ENCODE assay signal across 14 cellular contexts in genomic region chr12:224330-224729, GRCh38. TPM values are rescaled to one million over a fixed set of nuclear protein-coding genes. Genes with fewer than 3 reads are reported as not detected.
DNase-seq lines count a peak whose midpoint lies in the region; ATAC-seq and TF ChIP-seq lines count a peak whose summit lies in the region.
"Had no signal": no experiment of that assay in that cellular context is flagged by ENCODE, and none has a peak within 500 bp of the region (broad histone marks: within the 10 kb centered on the region; RNA-seq: fewer than 3 reads in every experiment).

No MANE protein-coding gene starts in this region.

- H3K36me3 ChIP-seq in neuronal stem cell (replicated peaks in 1 of 2; ENCODE audit: control insufficient read depth in 2 of 2, insufficient read depth in 2 of 2, low read length in 2 of 2) (no peaks in the 10 kb centered on the region), lower lobe of right lung (no peaks in the 10 kb centered on the region)
- H3K36me3 ChIP-seq: HAP-1 had no signal

- no peak overlapping the region for H2BK120ac ChIP-seq in H9 (ENCODE audit: low read depth, low read length, poor library complexity, severe bottlenecking)
- H2BK120ac ChIP-seq in neuronal stem cell (ENCODE audit: low read depth, low read length) = no peak overlapping the region

- H3K79me2 ChIP-seq in H9 (ENCODE audit: insufficient read depth, low read length) = no peaks in the 10 kb centered on the region

- H3K4me2 ChIP-seq in H9 (ENCODE audit: insufficient read depth, insufficient read length, low read length) = no peak overlapping the region
- no peak overlapping the region for H3K4me2 ChIP-seq in neuronal stem cell (ENCODE audit: insufficient read depth, low read length, poor library complexity, severe bottlenecking)

- H3K9me3 ChIP-seq in H9 (ENCODE audit: control insufficient read depth, low read depth, low read length) (no peaks in the 10 kb centered on the region), neuronal stem cell (replicated peaks in 1 of 2; ENCODE audit: control insufficient read depth in 2 of 2, insufficient read depth in 1 of 2, low read depth in 1 of 2, low read length in 2 of 2) (peaks cover 0 to 1% of the 10 kb centered on the region in 2 donors), lower lobe of right lung (no peaks in the 10 kb centered on the region)
- H3K9me3 ChIP-seq: Caco-2, HAP-1 had no signal

- H3K4me3 Mint-ChIP-seq in H9 = no peak overlapping the region
- no peak overlapping the region for H3K4me3 Mint-ChIP-seq in activated CD4-positive, alpha-beta T cell treated with anti-CD3 and anti-CD28 coated beads, Interleukin-2, amount 10 ng/mL, durations not matched to agents 7 days and 5 days
- H3K4me3 Mint-ChIP-seq: CD4-positive, alpha-beta T cell had no signal

- H4K8ac ChIP-seq in H9 (replicated peaks; ENCODE audit: insufficient read length, low read depth, low read length) (no peak overlapping the region), neuronal stem cell (ENCODE audit: low read depth, low read length) (no peak overlapping the region)

- no peak overlapping the region for H2BK15ac ChIP-seq in H9 (ENCODE audit: low read depth, low read length)
- no peak overlapping the region for H2BK15ac ChIP-seq in neuronal stem cell (ENCODE audit: low read length)

- H2BK5ac ChIP-seq in H9 (ENCODE audit: insufficient read length, low read length) (no peak overlapping the region), neuronal stem cell (ENCODE audit: low read length) (peak overlapping the region; percentile 26)

- no peak overlapping the region for H3K9ac ChIP-seq in H9 (ENCODE audit: extremely low read depth, insufficient read length, low read length)
- peak overlapping the region; percentile 26 for H3K9ac ChIP-seq in neuronal stem cell (ENCODE audit: low read depth, low read length, poor library complexity)

- no peak overlapping the region for H2BK12ac ChIP-seq in H9 (ENCODE audit: insufficient read length, low read depth, low read length)
- H2BK12ac ChIP-seq in neuronal stem cell (ENCODE audit: low read length) = no peak overlapping the region

- H3K4me1 ChIP-seq in H9 (ENCODE audit: insufficient read depth, low read length) (no peaks in the 10 kb centered on the region), neuronal stem cell (ENCODE audit: control insufficient read depth in 2 of 2, insufficient read depth in 1 of 2, low read depth in 1 of 2, low read length in 2 of 2) (peaks cover 0 to 11% of the 10 kb centered on the region in 2 donors), lower lobe of right lung (no peaks in the 10 kb centered on the region)
- H3K4me1 ChIP-seq: Caco-2, HAP-1 had no signal

- no peak overlapping the region for H2BK20ac ChIP-seq in H9 (ENCODE audit: low read depth, low read length, poor library complexity, severe bottlenecking)

- H2AFZ ChIP-seq in H9 (ENCODE audit: low read length) (no peak overlapping the region), neuronal stem cell (ENCODE audit: low read length) (no peak overlapping the region)

- TF ChIP-seq CTCF in H9 (conservative IDR thresholded peaks at IDR 0.05) (no peak), coronary artery (IDR thresholded peaks at IDR 0.05) (no peak), lower lobe of right lung (IDR thresholded peaks at IDR 0.05) (no peak)

- no peaks in the 10 kb centered on the region for H3K9me3 Mint-ChIP-seq in H9
- no peaks in the 10 kb centered on the region for H3K9me3 Mint-ChIP-seq in activated CD4-positive, alpha-beta T cell treated with anti-CD3 and anti-CD28 coated beads, Interleukin-2, amount 10 ng/mL, durations not matched to agents 7 days and 5 days
- H3K9me3 Mint-ChIP-seq: CD4-positive, alpha-beta T cell had no signal

- no peak overlapping the region for H3K4me3 ChIP-seq in coronary artery
- H3K4me3 ChIP-seq in neuronal stem cell (ENCODE audit: low read length in 2 of 2) = no peak overlapping the region
- no peak overlapping the region for H3K4me3 ChIP-seq in lower lobe of right lung
- H3K4me3 ChIP-seq: HAP-1 had no signal

- H3K4ac ChIP-seq in H9 (ENCODE audit: low read depth, low read length) (no peak overlapping the region), neuronal stem cell (ENCODE audit: low read length) (no peak overlapping the region)

- H3K14ac ChIP-seq in H9 (ENCODE audit: insufficient read depth, low read length) (no peak overlapping the region; the same call in 1 of the 2 replicates), neuronal stem cell (ENCODE audit: low read length) (no peak overlapping the region)

- H3K36me3 Mint-ChIP-seq in H9 (ENCODE audit: insufficient read depth in 1 of 3, low read depth in 3 of 3) = no peaks in the 10 kb centered on the region
- no peaks in the 10 kb centered on the region for H3K36me3 Mint-ChIP-seq in activated CD4-positive, alpha-beta T cell treated with anti-CD3 and anti-CD28 coated beads, Interleukin-2, amount 10 ng/mL, durations not matched to agents 7 days and 5 days (ENCODE audit: low read depth)

- no peak for ATAC-seq in lower lobe of right lung

- H3K79me1 ChIP-seq in H9 (ENCODE audit: insufficient read depth, low read depth, low read length, poor library complexity, severe bottlenecking) (no peaks in the 10 kb centered on the region), neuronal stem cell (ENCODE audit: low read depth, low read length) (no peaks in the 10 kb centered on the region)

- H3K18ac ChIP-seq in H9 (ENCODE audit: insufficient read length, low read depth, low read length) (no peak overlapping the region), neuronal stem cell (ENCODE audit: low read length) (peak overlapping the region; percentile 26)

- WGBS in H9 (ENCODE audit: extremely low coverage, insufficient read length, low lambda C conversion rate) = no CpG with 5 or more reads among the region's 9 CpGs
- no CpG with 5 or more reads among the region's 9 CpGs for WGBS in neuronal stem cell (ENCODE audit: extremely low coverage in 2 of 2, insufficient read length in 2 of 2, insufficient replicate concordance in 1 of 2), 2 donors

- POLR2A ChIA-PET in activated CD4-positive, alpha-beta T cell treated with anti-CD3 and anti-CD28 coated beads, Interleukin-2, amount 10 ng/mL, durations not matched to agents 7 days and 5 days (lab: Charles Lee) = no interaction called here

- no peak overlapping the region for H3K27ac Mint-ChIP-seq in H9
- no peak overlapping the region for H3K27ac Mint-ChIP-seq in activated CD4-positive, alpha-beta T cell treated with anti-CD3 and anti-CD28 coated beads, Interleukin-2, amount 10 ng/mL, durations not matched to agents 7 days and 5 days
- H3K27ac Mint-ChIP-seq: CD4-positive, alpha-beta T cell had no signal

- H4K5ac ChIP-seq in H9 (ENCODE audit: insufficient read length, low read depth, low read length) = no peak overlapping the region

- peaks cover 4 to 14% of the 10 kb centered on the region in 2 experiments for H3K4me1 Mint-ChIP-seq in H9
- H3K4me1 Mint-ChIP-seq in activated CD4-positive, alpha-beta T cell treated with anti-CD3 and anti-CD28 coated beads, Interleukin-2, amount 10 ng/mL, durations not matched to agents 7 days and 5 days = no peaks in the 10 kb centered on the region

- CTCF ChIA-PET in activated CD4-positive, alpha-beta T cell treated with anti-CD3 and anti-CD28 coated beads, Interleukin-2, amount 10 ng/mL, durations not matched to agents 7 days and 5 days (lab: Charles Lee) = no interaction called here

- no peaks in the 10 kb centered on the region for H3K27me3 ChIP-seq in H9 (ENCODE audit: insufficient read depth, low read length)
- H3K27me3 ChIP-seq in neuronal stem cell (ENCODE audit: control insufficient read depth in 3 of 3, insufficient read depth in 3 of 3, low read depth in 1 of 3, low read length in 3 of 3) = peaks cover 0 to 67% (median 0%) of the 10 kb centered on the region in 3 experiments
- H3K27me3 ChIP-seq in lower lobe of right lung (ENCODE audit: low read depth) = no peaks in the 10 kb centered on the region

- H3K23ac ChIP-seq in H9 (ENCODE audit: insufficient read length, low read depth, low read length) (no peak overlapping the region), neuronal stem cell (ENCODE audit: low read depth, low read length, poor library complexity) (no peak overlapping the region)

- intact Hi-C loops in lower lobe of right lung (cut with DNase I) = no loop called here

- H2AK5ac ChIP-seq in H9 (ENCODE audit: insufficient read length, low read length) (no peak overlapping the region), neuronal stem cell (ENCODE audit: low read depth, low read length) (no peak overlapping the region)

- H4K20me1 ChIP-seq in H9 (ENCODE audit: control insufficient read depth, insufficient read depth, insufficient read length) = no peaks in the 10 kb centered on the region

- no peak overlapping the region for H3K56ac ChIP-seq in H9 (ENCODE audit: insufficient read length, low read depth, low read length)

- H4K91ac ChIP-seq in H9 (ENCODE audit: insufficient read length, low read depth, low read length) (no peak overlapping the region), neuronal stem cell (ENCODE audit: low read depth, low read length, poor library complexity) (no peak overlapping the region)

- H3T11ph ChIP-seq in H9 (ENCODE audit: low read length) = no peak overlapping the region

- peak; percentile 22 for DNase-seq in H9
- DNase-seq in coronary artery (ENCODE audit: low spot score) = peak; percentile 52
- DNase-seq in neuronal stem cell (ENCODE audit: low spot score) = no peak
- DNase-seq in ureter (ENCODE audit: low spot score) = peak; percentile 29
- no peak for DNase-seq in activated CD4-positive, alpha-beta T cell treated with anti-CD3 and anti-CD28 coated beads, Interleukin-2, amount 10 ng/mL, durations not matched to agents 7 days and 5 days
- no peak for DNase-seq in lower lobe of right lung
- DNase-seq: ACHN; CD4-positive, alpha-beta T cell had no signal

- no peak overlapping the region for H3K27ac ChIP-seq in H9 (ENCODE audit: insufficient read length, low read depth, low read length)
- H3K27ac ChIP-seq in coronary artery = no peak overlapping the region
- H3K27ac ChIP-seq in neuronal stem cell (replicated peaks; ENCODE audit: low read length) = no peak overlapping the region
- H3K27ac ChIP-seq in lower lobe of right lung = no peak overlapping the region
- H3K27ac ChIP-seq: C4-2B had no signal

- H3K23me2 ChIP-seq in H9 (ENCODE audit: insufficient read length, low read depth, low read length, poor library complexity, severe bottlenecking) = peaks cover 3% of the 10 kb centered on the region

- H3K27me3 Mint-ChIP-seq in H9 (ENCODE audit: low read depth) = peaks cover 18% of the 10 kb centered on the region
- no peaks in the 10 kb centered on the region for H3K27me3 Mint-ChIP-seq in activated CD4-positive, alpha-beta T cell treated with anti-CD3 and anti-CD28 coated beads, Interleukin-2, amount 10 ng/mL, durations not matched to agents 7 days and 5 days
- H3K27me3 Mint-ChIP-seq: CD4-positive, alpha-beta T cell had no signal

RNA-seq across cellular contexts. Expression of gene SLC6A12, which starts 10.4 kb away (rescaled TPM):
- 0.17 and 0.20 TPM in 2 replicates for total RNA-seq in H9 (2021)
- polyA plus RNA-seq in neuronal stem cell (2013, experiment 1 of 2) = 0.18 TPM
- 0.22 TPM for polyA plus RNA-seq in neuronal stem cell (2013, experiment 2 of 2)
- total RNA-seq in ureter = 1.2 TPM
- not detected for total RNA-seq in activated CD4-positive, alpha-beta T cell treated with anti-CD3 and anti-CD28 coated beads, Interleukin-2, amount 10 ng/mL, durations not matched to agents 7 days and 5 days
- 14.2 TPM for total RNA-seq in lower lobe of right lung
- total RNA-seq: CD4-positive, alpha-beta T cell; HT1080 had no signal
- polyA plus RNA-seq: BJ had no signal

RNA-seq across cellular contexts. Expression of gene SLC6A13, which starts 38.3 kb away (rescaled TPM):
- total RNA-seq in H9 (2021) (not detected in 2 replicates), ureter (not detected), lower lobe of right lung (5.0 TPM)
- polyA plus RNA-seq in neuronal stem cell (2013, experiment 1 of 2) = 0.08 TPM
- 0.07 TPM for polyA plus RNA-seq in neuronal stem cell (2013, experiment 2 of 2)
- total RNA-seq in activated CD4-positive, alpha-beta T cell treated with anti-CD3 and anti-CD28 coated beads, Interleukin-2, amount 10 ng/mL, durations not matched to agents 7 days and 5 days = under 1 TPM; 0.15 to 0.19 TPM
- total RNA-seq: H1, HT1080 had no signal
- polyA plus RNA-seq: BJ had no signal

Comparison
In these comparisons a context has a peak if more than half of its experiments do, and no peak if none do; other contexts are left out.
1. DNase-seq: peak in H9 (single experiment), coronary artery (single experiment) and ureter (single experiment); none in neuronal stem cell (single experiment), activated CD4-positive, alpha-beta T cell treated with anti-CD3 and anti-CD28 coated beads, Interleukin-2, amount 10 ng/mL, durations not matched to agents 7 days and 5 days (single experiment) and lower lobe of right lung (single experiment).